Comparison of ENCODE assay signal across 18 cellular contexts in the genomic region with DNA sequence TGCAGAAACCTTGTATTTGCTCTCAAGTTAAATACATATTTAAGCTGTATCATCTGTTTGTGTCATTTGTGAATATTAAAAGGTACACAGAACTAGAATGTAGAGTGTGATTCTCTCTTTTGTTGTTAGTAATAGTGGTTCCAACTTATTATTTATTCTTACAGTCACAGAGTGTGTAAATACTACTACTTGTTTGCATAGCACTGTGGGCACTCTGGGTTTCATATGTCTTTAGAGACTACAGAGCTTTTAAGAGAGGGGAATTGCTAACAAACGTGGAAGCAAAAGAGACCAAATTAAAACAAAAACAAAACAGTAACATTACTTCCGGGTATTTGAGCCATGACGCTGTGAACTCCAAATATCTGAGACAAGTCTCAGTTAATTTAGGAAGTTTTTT.
DNase-seq lines count a peak whose midpoint lies in the region; ATAC-seq, FAIRE-seq and TF ChIP-seq lines count a peak whose summit lies in the region.
"Had no signal": no experiment of that assay in that cellular context is flagged by ENCODE, and none has a peak within 500 bp of the region (broad histone marks: within the 10 kb centered on the region; RNA-seq: fewer than 3 reads in every experiment).

No MANE protein-coding gene starts in this region.

- H3K4me3 Mint-ChIP-seq in WTC11 (peak overlapping the region; percentile 56), progenitor cell of endocrine pancreas (ENCODE audit: low read depth) (peak overlapping the region; percentile 69)
- H3K4me3 Mint-ChIP-seq in T-helper 2 cell treated with Interferon-gamma antibody and Interleukin-4, amounts not matched to agents 5 μg/mL and 100 μg/mL, for 36 hours = no peak overlapping the region
- H3K4me3 Mint-ChIP-seq: stimulated activated naive B cell treated with anti-CD40 and anti-IgM and Interleukin-4, amounts not matched to agents 10 μg/mL and 1 μg/mL and 100 μg/mL, for 72 hours had no signal

- H3K4me1 Mint-ChIP-seq in WTC11 (peaks cover 38% of the 10 kb centered on the region), progenitor cell of endocrine pancreas (ENCODE audit: low read depth) (peaks cover 19% of the 10 kb centered on the region)
- H3K4me1 Mint-ChIP-seq in T-helper 2 cell treated with Interferon-gamma antibody and Interleukin-4, amounts not matched to agents 5 μg/mL and 100 μg/mL, for 36 hours (ENCODE audit: low read depth) = peaks cover 3% of the 10 kb centered on the region
- H3K4me1 Mint-ChIP-seq: stimulated activated naive B cell treated with anti-CD40 and anti-IgM and Interleukin-4, amounts not matched to agents 10 μg/mL and 1 μg/mL and 100 μg/mL, for 72 hours had no signal

- no peaks in the 10 kb centered on the region for H3K9me1 ChIP-seq in keratinocyte (ENCODE audit: control insufficient read depth, extremely low read depth, insufficient read depth, low read length)

- H2AFZ ChIP-seq in keratinocyte (ENCODE audit: control insufficient read depth, low read length) = peak overlapping the region; percentile 13

- H3K36me3 ChIP-seq in HUES48 (ENCODE audit: control insufficient read depth, insufficient read depth, low read length) (no peaks in the 10 kb centered on the region), keratinocyte (ENCODE audit: control insufficient read depth in 2 of 2, extremely low read depth in 1 of 2, insufficient read depth in 2 of 2, low read length in 2 of 2) (no peaks in the 10 kb centered on the region), A673 (ENCODE audit: insufficient read depth, low read length, poor library complexity, severe bottlenecking) (no peaks in the 10 kb centered on the region)
- H3K36me3 ChIP-seq: esophagus muscularis mucosa, SJCRH30 had no signal

- BruUV-seq in A673 (replicated peaks; lab: Mats Ljungman, UMichigan) = no TSS peak

- no peak overlapping the region for H3K4me2 ChIP-seq in keratinocyte (ENCODE audit: control insufficient read depth, extremely low read depth, insufficient read depth, low read depth, low read length)
- H3K4me2 ChIP-seq: KMS-11 had no signal

- intact Hi-C loops in A673 (cut with micrococcal nuclease; ENCODE audit: unreplicated experiment) = no loop called here

- no peak for DNase-seq in WTC11 (ENCODE audit: low spot score)
- DNase-seq in keratinocyte (ENCODE audit: low read depth, low spot score) = no peak
- DNase-seq in progenitor cell of endocrine pancreas (ENCODE audit: low spot score, unreplicated experiment) = no peak
- no peak for DNase-seq in SIG-M5 (lab: John Stamatoyannopoulos, UW)
- no peak for DNase-seq in A673 (ENCODE audit: low spot score)
- DNase-seq in T-helper 2 cell treated with Interferon-gamma antibody and Interleukin-4, amounts not matched to agents 5 μg/mL and 100 μg/mL, for 36 hours (ENCODE audit: low spot score) = no peak
- DNase-seq: anterior cingulate cortex; kidney; NCI-H1105; stimulated activated naive B cell treated with anti-CD40 and anti-IgM and Interleukin-4, amounts not matched to agents 10 μg/mL and 1 μg/mL and 100 μg/mL, for 72 hours; trophoblast cell had no signal

- H3K27ac ChIP-seq in HUES48 (ENCODE audit: low read depth, low read length) = peak overlapping the region; percentile 86
- H3K27ac ChIP-seq in keratinocyte (ENCODE audit: control insufficient read depth, insufficient read depth, low read length) = no peak overlapping the region
- H3K27ac ChIP-seq in A673 (ENCODE audit: low read depth, low read length, poor library complexity, severe bottlenecking) = no peak overlapping the region
- H3K27ac ChIP-seq: C4-2B, coronary artery, esophagus muscularis mucosa, KMS-11, SJCRH30 had no signal

- H4K20me1 ChIP-seq in keratinocyte (ENCODE audit: control insufficient read depth, extremely low read depth, insufficient read depth, low read length) = no peaks in the 10 kb centered on the region

- H3K27me3 ChIP-seq in HUES48 (ENCODE audit: control insufficient read depth, insufficient read depth, low read length) = no peaks in the 10 kb centered on the region
- H3K27me3 ChIP-seq in keratinocyte (ENCODE audit: control insufficient read depth, extremely low read depth, insufficient read depth, low read length) = no peaks in the 10 kb centered on the region
- no peaks in the 10 kb centered on the region for H3K27me3 ChIP-seq in A673 (replicated peaks; ENCODE audit: insufficient read depth, low read depth, low read length, poor library complexity)
- H3K27me3 ChIP-seq: esophagus muscularis mucosa, SJCRH30 had no signal

- CTCF ChIA-PET in WTC11 (lab: Charles Lee) (no interaction called here), A673 (lab: Charles Lee) (no interaction called here)

- peak overlapping the region; percentile 96 for H3K27ac Mint-ChIP-seq in WTC11
- H3K27ac Mint-ChIP-seq in progenitor cell of endocrine pancreas = peak overlapping the region; percentile 77
- no peak overlapping the region for H3K27ac Mint-ChIP-seq in T-helper 2 cell treated with Interferon-gamma antibody and Interleukin-4, amounts not matched to agents 5 μg/mL and 100 μg/mL, for 36 hours
- H3K27ac Mint-ChIP-seq: stimulated activated naive B cell treated with anti-CD40 and anti-IgM and Interleukin-4, amounts not matched to agents 10 μg/mL and 1 μg/mL and 100 μg/mL, for 72 hours had no signal

- H3K4me1 ChIP-seq in HUES48 (ENCODE audit: control insufficient read depth, insufficient read depth, low read length) (peaks cover 36% of the 10 kb centered on the region), keratinocyte (ENCODE audit: control insufficient read depth, extremely low read depth, insufficient read depth, low read length) (no peaks in the 10 kb centered on the region), A673 (ENCODE audit: insufficient read depth, low read length, poor library complexity, severe bottlenecking) (peaks cover 3% of the 10 kb centered on the region)
- H3K4me1 ChIP-seq: esophagus muscularis mucosa had no signal

- 0 out of 2 replicates have a peak overlapping the region, but pooled peaks have one; percentile 15 for H3K9ac ChIP-seq in HUES48 (ENCODE audit: low read depth, low read length)
- no peak overlapping the region for H3K9ac ChIP-seq in keratinocyte (ENCODE audit: control insufficient read depth, extremely low read depth, insufficient read depth, low read length)
- H3K9ac ChIP-seq: KMS-11 had no signal

- no peak for FAIRE-seq in keratinocyte (lab: Jason Lieb, UNC)
- FAIRE-seq: kidney had no signal

- H3K4me3 ChIP-seq in HUES48 (ENCODE audit: low read depth, low read length) = peak overlapping the region; percentile 25; the same call in 1 of the 2 replicates
- H3K4me3 ChIP-seq in keratinocyte (ENCODE audit: control insufficient read depth in 2 of 3, extremely low read depth in 1 of 3, insufficient read depth in 2 of 3, low read depth in 1 of 3, low read length in 3 of 3) = no peak overlapping the region
- H3K4me3 ChIP-seq in A673 (ENCODE audit: low read depth, low read length, poor library complexity, severe bottlenecking) = no peak overlapping the region
- H3K4me3 ChIP-seq: coronary artery, esophagus muscularis mucosa, SJCRH30 had no signal

- POLR2A ChIA-PET in WTC11 (lab: Charles Lee) (no interaction called here), A673 (lab: Charles Lee; ENCODE audit: low non-redundant PET) (no interaction called here)

- TF ChIP-seq CTCF in WTC11 (IDR thresholded peaks at IDR 0.05) = no peak
- TF ChIP-seq CTCF in keratinocyte (optimal IDR thresholded peaks at IDR 0.05 in 1 of 3, IDR thresholded peaks at IDR 0.05 in 1 of 3, conservative IDR thresholded peaks at IDR 0.05 in 1 of 3; ENCODE audit: extremely low read depth in 1 of 3, insufficient read depth in 2 of 3, low read length in 3 of 3) = no peak
- no peak for TF ChIP-seq CTCF in progenitor cell of endocrine pancreas (IDR thresholded peaks at IDR 0.05; ENCODE audit: unreplicated experiment)
- no peak for TF ChIP-seq CTCF in A673 (conservative IDR thresholded peaks at IDR 0.05; ENCODE audit: low read depth, low read length)

- peak; percentile 21 for ATAC-seq in WTC11
- ATAC-seq in HG03196 (IDR thresholded peaks at IDR 0.05; ENCODE audit: unreplicated experiment) = no peak
- ATAC-seq: stimulated activated naive B cell treated with anti-CD40 and anti-IgM and Interleukin-4, amounts not matched to agents 10 μg/mL and 1 μg/mL and 100 μg/mL, for 72 hours had no signal

- H3K36me3 Mint-ChIP-seq in WTC11 = 0 out of 2 replicates have a peak, but pooled peaks cover 2% of the 10 kb centered on the region
- H3K36me3 Mint-ChIP-seq in progenitor cell of endocrine pancreas (ENCODE audit: insufficient read depth) = no peaks in the 10 kb centered on the region
- H3K36me3 Mint-ChIP-seq in T-helper 2 cell treated with Interferon-gamma antibody and Interleukin-4, amounts not matched to agents 5 μg/mL and 100 μg/mL, for 36 hours (ENCODE audit: low read depth) = no peaks in the 10 kb centered on the region
- H3K36me3 Mint-ChIP-seq: stimulated activated naive B cell treated with anti-CD40 and anti-IgM and Interleukin-4, amounts not matched to agents 10 μg/mL and 1 μg/mL and 100 μg/mL, for 72 hours had no signal

- H3K9me3 Mint-ChIP-seq in WTC11 = no peaks in the 10 kb centered on the region; the same call in 1 of the 2 replicates
- no peaks in the 10 kb centered on the region for H3K9me3 Mint-ChIP-seq in progenitor cell of endocrine pancreas (ENCODE audit: low read depth)
- H3K9me3 Mint-ChIP-seq in T-helper 2 cell treated with Interferon-gamma antibody and Interleukin-4, amounts not matched to agents 5 μg/mL and 100 μg/mL, for 36 hours = no peaks in the 10 kb centered on the region

- dilution Hi-C loops in keratinocyte (cut with MboI; ENCODE audit: extremely low pct_ligation_motif_present, low sequenced_read_pairs) = no loop called here

- no peaks in the 10 kb centered on the region for H3K27me3 Mint-ChIP-seq in WTC11 (ENCODE audit: low read depth)
- H3K27me3 Mint-ChIP-seq in progenitor cell of endocrine pancreas = no peaks in the 10 kb centered on the region
- H3K27me3 Mint-ChIP-seq in T-helper 2 cell treated with Interferon-gamma antibody and Interleukin-4, amounts not matched to agents 5 μg/mL and 100 μg/mL, for 36 hours (ENCODE audit: low read depth) = no peaks in the 10 kb centered on the region
- H3K27me3 Mint-ChIP-seq: stimulated activated naive B cell treated with anti-CD40 and anti-IgM and Interleukin-4, amounts not matched to agents 10 μg/mL and 1 μg/mL and 100 μg/mL, for 72 hours had no signal

- H3K9me3 ChIP-seq in HUES48 (ENCODE audit: control insufficient read depth, insufficient read depth, low read length) (0 out of 2 replicates have a peak, but pooled peaks cover 2% of the 10 kb centered on the region), keratinocyte (ENCODE audit: control insufficient read depth, low read depth, low read length) (no peaks in the 10 kb centered on the region), A673 (ENCODE audit: low read depth, low read length, poor library complexity, severe bottlenecking) (no peaks in the 10 kb centered on the region)
- H3K9me3 ChIP-seq: esophagus muscularis mucosa, SJCRH30 had no signal

- no peaks in the 10 kb centered on the region for H3K79me2 ChIP-seq in keratinocyte (ENCODE audit: control insufficient read depth, insufficient read depth, low read length)

TF ChIP-seq in WTC11, 78 proteins besides CTCF, POLR2A, EP300 and RAD21:
- TF ChIP-seq ETV6 (CRISPR knock-in tag; IDR thresholded peaks at IDR 0.05) (no peak), SOX15 (CRISPR knock-in tag; IDR thresholded peaks at IDR 0.05) (no peak)
